9 cellular contexts compared by ENCODE assay signal in genomic region chr16:50265716-50266336, GRCh38. TPM values are rescaled to one million over a fixed set of nuclear protein-coding genes. Genes with fewer than 3 reads are reported as not detected.
DNase-seq lines count a peak whose midpoint lies in the region; ATAC-seq, FAIRE-seq and TF ChIP-seq lines count a peak whose summit lies in the region.
"Had no signal": no experiment of that assay in that cellular context is flagged by ENCODE, and none has a peak within 500 bp of the region (broad histone marks: within the 10 kb centered on the region; RNA-seq: fewer than 3 reads in every experiment).

No MANE protein-coding gene starts in this region.

- CTCF ChIA-PET in PC-9 (lab: Charles Lee), result interaction anchor here (0.6 kb wide), 2 partner anchors 11 to 1573 kb away, joined by 3 to 6 read pairs; no protein-coding TSS in a partner anchor

- intact Hi-C loops in PC-9 (cut with micrococcal nuclease; ENCODE audit: unreplicated experiment) (no loop called here), esophagus squamous epithelium (cut with DNase I) (no loop called here), sigmoid colon (cut with DNase I) (no loop called here)

- POLR2A ChIA-PET in PC-9 (lab: Charles Lee; ENCODE audit: unreplicated experiment), result interaction anchor here (0.6 kb wide), 1 partner anchor 397 kb away, joined by 3 read pairs; no protein-coding TSS in a partner anchor

- FAIRE-seq in GM12892 (lab: Jason Lieb, UNC), result no peak

- TF ChIP-seq EP300 in sigmoid colon (IDR thresholded peaks at IDR 0.05), result no peak

- TF ChIP-seq POLR2A in GM12892 (IDR thresholded peaks at IDR 0.05; ENCODE audit: low read depth, low read length) (0 out of 2 replicates have a peak, but pooled peaks have one; percentile 28), esophagus squamous epithelium (IDR thresholded peaks at IDR 0.05) (no peak), sigmoid colon (IDR thresholded peaks at IDR 0.05) (no peak)

- DNase-seq in GM12892 (ENCODE audit: insufficient read length), result no peak
- no peak for DNase-seq in PC-9
- DNase-seq in esophagus squamous epithelium (lab: John Stamatoyannopoulos, UW), result no peak
- DNase-seq in sigmoid colon, result peak; percentile 54
- DNase-seq in HCEC 1CT, result no peak
- DNase-seq in NCI-H2227 (lab: John Stamatoyannopoulos, UW; ENCODE audit: unreplicated experiment), result no peak
- DNase-seq: NCI-H1930 had no signal

- WGBS in esophagus squamous epithelium, 2 donors, result 63 to 75% methylated on average over 1 to 4 of the region's 10 CpGs
- 83 to 88% methylated on average over 10 of the region's 10 CpGs for WGBS in sigmoid colon, 2 donors

- H3K9me3 ChIP-seq in PC-9 (ENCODE audit: insufficient read depth, low read depth) (no peaks in the 10 kb centered on the region), esophagus squamous epithelium (no peaks in the 10 kb centered on the region), sigmoid colon (no peaks in the 10 kb centered on the region)

- H4K20me1 ChIP-seq in PC-9 (ENCODE audit: insufficient read depth), result no peaks in the 10 kb centered on the region

- no peaks in the 10 kb centered on the region for H3K9me2 ChIP-seq in PC-9 (ENCODE audit: insufficient read depth)

- H3F3A ChIP-seq in PC-9 (ENCODE audit: insufficient read depth, low read depth), result peaks cover 19% of the 10 kb centered on the region; the same call in 1 of the 2 replicates

- H3K79me2 ChIP-seq in PC-9 (ENCODE audit: low read depth), result no peaks in the 10 kb centered on the region

- H3K36me3 ChIP-seq in PC-9 (ENCODE audit: low read depth) (no peaks in the 10 kb centered on the region), esophagus squamous epithelium (peaks cover 0 to 8% (median 0%) of the 10 kb centered on the region in 3 donors), sigmoid colon (no peaks in the 10 kb centered on the region)

- ATAC-seq in HG03457 (IDR thresholded peaks at IDR 0.05; ENCODE audit: unreplicated experiment) (no peak), HG02885 (IDR thresholded peaks at IDR 0.05; ENCODE audit: poor library complexity, unreplicated experiment) (no peak)

- H2AFZ ChIP-seq in PC-9, result 0 out of 2 replicates have a peak overlapping the region, but pooled peaks have one; percentile 66

- 0 out of 2 replicates have a peak overlapping the region, but pooled peaks have one; percentile 30 for H3K27ac ChIP-seq in PC-9
- peak overlapping the region; percentile 56 to 78 (median 76) for H3K27ac ChIP-seq in esophagus squamous epithelium
- peak overlapping the region in 3 of 4 donors; percentile 13 to 60 (median 41) for H3K27ac ChIP-seq in sigmoid colon

- peak overlapping the region; percentile 76 for H3K4me2 ChIP-seq in PC-9

- H3K4me1 ChIP-seq in PC-9 (replicated peaks; ENCODE audit: insufficient read depth), result peaks cover 34% of the 10 kb centered on the region
- peaks cover 10 to 54% (median 20%) of the 10 kb centered on the region in 3 donors for H3K4me1 ChIP-seq in esophagus squamous epithelium
- H3K4me1 ChIP-seq in sigmoid colon, result peaks cover 0 to 11% (median 10%) of the 10 kb centered on the region in 4 donors

- TF ChIP-seq CTCF in PC-9 (conservative IDR thresholded peaks at IDR 0.05) (no peak), esophagus squamous epithelium (IDR thresholded peaks at IDR 0.05) (no peak), sigmoid colon (IDR thresholded peaks at IDR 0.05) (no peak)

- no peaks in the 10 kb centered on the region for H3K27me3 ChIP-seq in PC-9 (ENCODE audit: insufficient read depth, low read depth)
- no peaks in the 10 kb centered on the region for H3K27me3 ChIP-seq in esophagus squamous epithelium
- no peaks in the 10 kb centered on the region for H3K27me3 ChIP-seq in sigmoid colon

- no TSS peak for BruUV-seq in PC-9 (replicated peaks; lab: Mats Ljungman, UMichigan)

- H3K4me3 ChIP-seq in PC-9, result peak overlapping the region; percentile 43; the same call in 1 of the 2 replicates
- peak overlapping the region in 3 of 4 donors; percentile 44 to 60 (median 44) for H3K4me3 ChIP-seq in esophagus squamous epithelium
- peak overlapping the region in 3 of 4 donors; percentile 20 to 38 (median 32) for H3K4me3 ChIP-seq in sigmoid colon

RNA-seq across cellular contexts. Expression of gene ADCY7, which starts 0.5 kb away (rescaled TPM):
- 21.9 TPM for polyA plus RNA-seq in GM12892 (2012; ENCODE audit: missing spikeins)
- 39.3 and 59.5 TPM in 2 replicates for total RNA-seq in PC-9 (2021)
- total RNA-seq in esophagus squamous epithelium, result 10 to 100 TPM; 21.2 to 23.9 (median 23.3) TPM
- 10 to 100 TPM in 3 of 4 donors, 1 to 10 TPM in 1; 8.9 to 16.8 (median 11.3) TPM for total RNA-seq in sigmoid colon
- polyA plus RNA-seq in sigmoid colon, result 10 to 100 TPM in 1 of 3 donors, 1 to 10 TPM in 2; 1.2 to 24.0 (median 1.8) TPM
